In genomic region chr19:58520257-58520599, GRCh38 we compare ENCODE assay signal across 1 cellular context.
TF ChIP-seq lines count a peak whose summit lies in the region.

No MANE protein-coding gene starts in this region.

TF ChIP-seq in GM12878, 131 proteins besides CTCF, POLR2A, EP300 and RAD21:
- no peak for TF ChIP-seq TBL1XR1 (IDR thresholded peaks at IDR 0.05; ENCODE audit: low read depth, low read length)
